Comparison of ENCODE assay signal across 8 cellular contexts in the genomic region with DNA sequence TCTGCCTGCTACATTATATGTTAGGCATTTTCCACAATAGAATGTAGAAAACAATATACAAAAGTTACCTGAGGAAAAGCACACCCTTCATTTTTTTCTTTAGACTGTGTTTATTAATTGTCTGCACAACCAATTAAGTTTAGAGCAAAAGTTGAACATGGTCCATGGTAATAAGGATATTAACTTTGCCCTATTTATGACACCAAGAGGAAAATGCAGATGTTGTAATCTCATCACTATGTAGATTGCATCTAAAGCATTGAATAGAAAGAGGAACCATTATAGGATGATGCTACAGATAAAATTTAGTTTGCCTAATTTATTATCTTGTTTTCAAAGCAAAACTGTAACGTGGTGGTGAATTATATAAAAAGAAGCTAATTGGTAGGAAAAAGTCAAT. TPM values are rescaled to one million over a fixed set of nuclear protein-coding genes. Genes with fewer than 3 reads are reported as not detected.
"Had no signal": no experiment of that assay in that cellular context is flagged by ENCODE, and none has a peak within 500 bp of the region (broad histone marks: within the 10 kb centered on the region; RNA-seq: fewer than 3 reads in every experiment).

No MANE protein-coding gene starts in this region.

- H3K4me3 ChIP-seq: GM12878 had no signal

- DNase-seq: GDM1, GF-D8 had no signal

- ATAC-seq: GM12878 had no signal

- FAIRE-seq: G401.6, GM12878, GM12891, GM12892, GM18507, GM19239 had no signal

RNA-seq across cellular contexts. Expression of gene IGSF5, which starts 59.7 kb away (rescaled TPM):
- total RNA-seq: GM12878 had no signal
- polyA plus RNA-seq: GM12878 had no signal
